19 cellular contexts compared by ENCODE assay signal in genomic region chr1:201335174-201335870, GRCh38. TPM values are rescaled to one million over a fixed set of nuclear protein-coding genes. Genes with fewer than 3 reads are reported as not detected.
A peak's percentile ranks its signal among the peaks of the same experiment; 100 is the strongest.
DNase-seq lines count a peak whose midpoint lies in the region; ATAC-seq and TF ChIP-seq lines count a peak whose summit lies in the region.
"Had no signal": no experiment of that assay in that cellular context is flagged by ENCODE, and none has a peak within 500 bp of the region (broad histone marks: within the 10 kb centered on the region; RNA-seq: fewer than 3 reads in every experiment).

No MANE protein-coding gene starts in this region.

- no peaks in the 10 kb centered on the region for H3K9me3 ChIP-seq in lower lobe of right lung
- no peaks in the 10 kb centered on the region for H3K9me3 ChIP-seq in spleen
- H3K9me3 ChIP-seq in MG63: no peaks in the 10 kb centered on the region

- no peak overlapping the region for H3K4me3 ChIP-seq in lower lobe of right lung
- H3K4me3 ChIP-seq in spleen: no peak overlapping the region
- H3K4me3 ChIP-seq in MG63: no peak overlapping the region

- H3K27ac ChIP-seq in RWPE1 (peak overlapping the region; percentile 62), lower lobe of right lung (no peak overlapping the region), spleen (no peak overlapping the region)

- peak; percentile 69 for DNase-seq in RWPE1 (ENCODE audit: low spot score)
- peak; percentile 86 for DNase-seq in epidermal melanocyte (ENCODE audit: insufficient read length, low spot score)
- DNase-seq in lower lobe of right lung: peak; percentile 7
- DNase-seq in spleen: peak; percentile 37
- DNase-seq in MG63: no peak
- no peak for DNase-seq in stimulated activated CD4-positive, alpha-beta T cell treated with anti-CD3 and anti-CD28 coated beads, Interleukin-4, amount 100 ng/mL, for 4 hours
- DNase-seq in amygdala (lab: John Stamatoyannopoulos, UW): no peak
- DNase-seq in left lobe of liver (ENCODE audit: low spot score): no peak
- DNase-seq: CD8-positive, alpha-beta memory T cell; EL; KG1; NCI-H1092; NCI-H1694 treated with DMSO at 0.1 percent for 48 hours; NCI-H446 treated with DMSO at 0.1 percent for 48 hours; NCI-H82; SHP77 treated with DMSO at 0.1 percent for 48 hours had no signal

- 74 to 87% (median 85%) methylated on average over 10 of the region's 10 CpGs for WGBS in spleen, 5 donors

- POLR2A ChIA-PET in RWPE1 (lab: Yijun Ruan, JAX; ENCODE audit: low non-redundant PET): interaction anchor here (0.5 kb wide), 1 partner anchor 26 kb away, joined by 3 read pairs; no protein-coding TSS in a partner anchor

- H3K36me3 ChIP-seq in lower lobe of right lung (no peaks in the 10 kb centered on the region), spleen (no peaks in the 10 kb centered on the region), MG63 (no peaks in the 10 kb centered on the region)

- TF ChIP-seq POLR2A in spleen (IDR thresholded peaks at IDR 0.05): no peak

- ATAC-seq in lower lobe of right lung (no peak), left lobe of liver (no peak)
- ATAC-seq: Panc1 had no signal

- CTCF ChIA-PET in RWPE1 (lab: Yijun Ruan, JAX): interaction anchor here (0.6 to 1.8 kb wide), 3 partner anchors 11 to 113 kb away, joined by 3 to 6 read pairs (median 5); no protein-coding TSS in a partner anchor

- TF ChIP-seq CTCF in RWPE1 (conservative IDR thresholded peaks at IDR 0.05; ENCODE audit: low read depth) (no peak), lower lobe of right lung (IDR thresholded peaks at IDR 0.05) (no peak), spleen (IDR thresholded peaks at IDR 0.05 in 8 of 11, conservative IDR thresholded peaks at IDR 0.05 in 3 of 11) (no peak)

- H3K4me1 ChIP-seq in lower lobe of right lung (peaks cover 2% of the 10 kb centered on the region), spleen (no peaks in the 10 kb centered on the region)

- H3K27me3 ChIP-seq in lower lobe of right lung (ENCODE audit: low read depth) (no peaks in the 10 kb centered on the region), spleen (replicated peaks in 1 of 7) (peaks cover 0 to 6% (median 0%) of the 10 kb centered on the region in 7 donors), MG63 (no peaks in the 10 kb centered on the region)

- intact Hi-C loops in lower lobe of right lung (cut with DNase I) (no loop called here), spleen (cut with DNase I; ENCODE audit: low total_unique reads) (no loop called here)

RNA-seq across cellular contexts. Expression of gene TNNT2, which starts 42.2 kb away (rescaled TPM):
- total RNA-seq in lower lobe of right lung (6.4 TPM), spleen (under 1 TPM in 2 of 7 donors, not detected in 5; 0.41 to 0.55 TPM), left lobe of liver (0.33 TPM)
- polyA plus RNA-seq in spleen: 1 to 10 TPM; 1.2 to 3.8 (median 3.8) TPM
- total RNA-seq in MG63 (2014; rRNA removed; shearing (Covaris generic); ENCODE audit: low replicate concordance): not detected in 2 replicates
- total RNA-seq: CD8-positive, alpha-beta memory T cell; M059J had no signal
- polyA plus RNA-seq: BJ; CD8-positive, alpha-beta memory T cell had no signal

RNA-seq across cellular contexts. Expression of gene PKP1, which starts 52.0 kb away (rescaled TPM):
- 2.2 TPM for total RNA-seq in lower lobe of right lung
- total RNA-seq in spleen: not detected
- under 1 TPM; 0.04 to 0.10 (median 0.06) TPM for polyA plus RNA-seq in spleen
- not detected in 2 replicates for total RNA-seq in MG63 (2014; rRNA removed; shearing (Covaris generic); ENCODE audit: low replicate concordance)
- 0.03 TPM for total RNA-seq in left lobe of liver
- total RNA-seq: CD8-positive, alpha-beta memory T cell had no signal
- polyA plus RNA-seq: CD8-positive, alpha-beta memory T cell had no signal

Comparison
In these comparisons a context has a peak if more than half of its experiments do, and no peak if none do; other contexts are left out.
1. DNase-seq: peak in RWPE1 (single experiment), epidermal melanocyte (single experiment), lower lobe of right lung (single experiment) and spleen (single experiment); none in MG63 (single experiment), stimulated activated CD4-positive, alpha-beta T cell treated with anti-CD3 and anti-CD28 coated beads, Interleukin-4, amount 100 ng/mL, for 4 hours (0 of 2), amygdala (0 of 56) and left lobe of liver (single experiment).